In genomic region chr1:115807723-115808122, GRCh38 we compare ENCODE assay signal across 8 cellular contexts. TPM values are rescaled to one million over a fixed set of nuclear protein-coding genes. Genes with fewer than 3 reads are reported as not detected.
A peak's percentile ranks its signal among the peaks of the same experiment; 100 is the strongest.
DNase-seq lines count a peak whose midpoint lies in the region; ATAC-seq and TF ChIP-seq lines count a peak whose summit lies in the region.

No MANE protein-coding gene starts in this region.

- no peaks in the 10 kb centered on the region for H3K27me3 ChIP-seq in CD4-positive, alpha-beta memory T cell (ENCODE audit: insufficient read depth, low read length)
- H3K27me3 ChIP-seq in SJCRH30: no peaks in the 10 kb centered on the region
- H3K27me3 ChIP-seq in colonic mucosa: no peaks in the 10 kb centered on the region

- peak; percentile 69 for TF ChIP-seq CTCF in colonic mucosa (IDR thresholded peaks at IDR 0.05)

- CTCF ChIA-PET in CD4-positive, alpha-beta memory T cell (lab: Charles Lee; ENCODE audit: partially characterized antibody): interaction anchor here (0.6 to 5.1 kb wide), 7 partner anchors 10 to 215 kb away, joined by 3 to 29 read pairs (median 4); no protein-coding TSS in a partner anchor

- peaks cover 0 to 3% (median 0%) of the 10 kb centered on the region in 8 donors for H3K9me3 Mint-ChIP-seq in CD4-positive, alpha-beta memory T cell

- POLR2A ChIA-PET in CD4-positive, alpha-beta memory T cell (lab: Charles Lee; ENCODE audit: partially characterized antibody): no interaction called here

- no peak overlapping the region for H3K4me3 Mint-ChIP-seq in CD4-positive, alpha-beta memory T cell

- H3K9me3 ChIP-seq in CD4-positive, alpha-beta memory T cell (ENCODE audit: control insufficient read depth in 1 of 2, low read length in 2 of 2): no peaks in the 10 kb centered on the region
- H3K9me3 ChIP-seq in SJCRH30 (replicated peaks) (no peaks in the 10 kb centered on the region; the same call in 1 of the 2 replicates), colonic mucosa (no peaks in the 10 kb centered on the region)

- peak; percentile 91 for ATAC-seq in left lobe of liver
- no peak for ATAC-seq in stimulated activated naive CD8-positive, alpha-beta T cell treated with anti-CD3 and anti-CD28 coated beads, Interleukin-15, Interleukin-2, amounts not matched to agents 100 U/mL and 50 U/mL, for 24 hours
- ATAC-seq in GM21528 (IDR thresholded peaks at IDR 0.05; ENCODE audit: low FRiP score, unreplicated experiment): no peak

- H3K27ac ChIP-seq in CD4-positive, alpha-beta memory T cell (ENCODE audit: low read depth, low read length): no peak overlapping the region
- H3K27ac ChIP-seq in SJCRH30 (no peak overlapping the region), colonic mucosa (no peak overlapping the region)

- H3K27me3 Mint-ChIP-seq in CD4-positive, alpha-beta memory T cell: peaks cover 11 to 12% of the 10 kb centered on the region in 2 donors

- H3K36me3 ChIP-seq in CD4-positive, alpha-beta memory T cell (ENCODE audit: insufficient read depth, low read length): no peaks in the 10 kb centered on the region
- H3K36me3 ChIP-seq in SJCRH30 (no peaks in the 10 kb centered on the region), colonic mucosa (no peaks in the 10 kb centered on the region)

- no peak overlapping the region for H3K27ac Mint-ChIP-seq in CD4-positive, alpha-beta memory T cell

- H3K4me3 ChIP-seq in CD4-positive, alpha-beta memory T cell (ENCODE audit: low read length in 2 of 2): no peak overlapping the region
- H3K4me3 ChIP-seq in SJCRH30 (no peak overlapping the region), colonic mucosa (no peak overlapping the region)

- DNase-seq in CD4-positive, alpha-beta memory T cell: peak; percentile 19 to 51 (median 31)
- peak; percentile 20 for DNase-seq in GM19238 (ENCODE audit: insufficient read length, low spot score)
- DNase-seq in MV-4-11 (lab: John Stamatoyannopoulos, UW): peak; percentile 66
- peak; percentile 54 to 78 for DNase-seq in SJCRH30
- peak; percentile 83 for DNase-seq in colonic mucosa
- no peak for DNase-seq in left lobe of liver (ENCODE audit: low spot score)
- peak; percentile 54 for DNase-seq in stimulated activated naive CD8-positive, alpha-beta T cell treated with anti-CD3 and anti-CD28 coated beads, Interleukin-15, Interleukin-2, amounts not matched to agents 100 U/mL and 50 U/mL, for 24 hours

- intact Hi-C loops in CD4-positive, alpha-beta memory T cell (cut with micrococcal nuclease): loop anchor here (1.0 kb wide), 1 partner anchor 213 kb away; no protein-coding TSS in a partner anchor
- intact Hi-C loops in colonic mucosa (cut with DNase I): loop anchor here (2.0 kb wide), 1 partner anchor 173 kb away; no protein-coding TSS in a partner anchor

- H3K9ac ChIP-seq in colonic mucosa (ENCODE audit: low read depth in 2 of 2, low read length in 2 of 2): no peak overlapping the region

- H3K36me3 Mint-ChIP-seq in CD4-positive, alpha-beta memory T cell: no peaks in the 10 kb centered on the region

- H3K4me1 ChIP-seq in CD4-positive, alpha-beta memory T cell (ENCODE audit: insufficient read depth, low read length): no peaks in the 10 kb centered on the region
- H3K4me1 ChIP-seq in SJCRH30 (no peaks in the 10 kb centered on the region), colonic mucosa (no peaks in the 10 kb centered on the region)

- H3K4me1 Mint-ChIP-seq in CD4-positive, alpha-beta memory T cell: peaks cover 0 to 2% (median 0%) of the 10 kb centered on the region in 4 donors

RNA-seq across cellular contexts. Expression of gene NHLH2, which starts 33.2 kb away (rescaled TPM):
- not detected for total RNA-seq in CD4-positive, alpha-beta memory T cell
- not detected for polyA plus RNA-seq in CD4-positive, alpha-beta memory T cell
- not detected in 2 replicates for total RNA-seq in SJCRH30 (2014; rRNA removed; shearing (Covaris generic))
- total RNA-seq in colonic mucosa (not detected), left lobe of liver (not detected)

RNA-seq across cellular contexts. Expression of gene CASQ2, which starts 39.2 kb away (rescaled TPM):
- total RNA-seq in CD4-positive, alpha-beta memory T cell: not detected
- not detected for polyA plus RNA-seq in CD4-positive, alpha-beta memory T cell
- 0.28 and 0.49 TPM in 2 replicates for total RNA-seq in SJCRH30 (2014; rRNA removed; shearing (Covaris generic))
- 10 to 100 TPM in 1 of 2 donors, under 1 TPM in 1; 0.22 to 10.5 TPM for total RNA-seq in colonic mucosa
- total RNA-seq in left lobe of liver: 0.13 TPM
